Comparison of ENCODE assay signal across 11 cellular contexts in genomic region chr5:151051931-151052608, GRCh38. TPM values are rescaled to one million over a fixed set of nuclear protein-coding genes. Genes with fewer than 3 reads are reported as not detected.
DNase-seq lines count a peak whose midpoint lies in the region; ATAC-seq, FAIRE-seq and TF ChIP-seq lines count a peak whose summit lies in the region.
"Had no signal": no experiment of that assay in that cellular context is flagged by ENCODE, and none has a peak within 500 bp of the region (broad histone marks: within the 10 kb centered on the region; RNA-seq: fewer than 3 reads in every experiment).

No MANE protein-coding gene starts in this region.

- WGBS in HepG2 (ENCODE audit: low lambda C conversion rate), result 91% methylated on average over 10 of the region's 10 CpGs
- WGBS in upper lobe of left lung, 2 donors, result 72 to 73% methylated on average over 6 to 10 of the region's 10 CpGs

- H3K4me3 ChIP-seq in HepG2 (replicated peaks in 1 of 3; ENCODE audit: insufficient read depth in 1 of 3, low read depth in 2 of 3, low read length in 3 of 3) (no peak overlapping the region), upper lobe of left lung (no peak overlapping the region), H7 (ENCODE audit: insufficient read depth, low read depth, low read length) (no peak overlapping the region), colonic mucosa (no peak overlapping the region)

- no peaks in the 10 kb centered on the region for H3K4me1 Mint-ChIP-seq in activated naive CD4-positive, alpha-beta T cell treated with anti-CD3 and anti-CD28 coated beads for 36 hours (ENCODE audit: low read depth)
- no peaks in the 10 kb centered on the region for H3K4me1 Mint-ChIP-seq in WTC11

- no peak for DNase-seq in activated naive CD4-positive, alpha-beta T cell treated with anti-CD3 and anti-CD28 coated beads for 36 hours
- DNase-seq in activated naive CD4-positive, alpha-beta T cell treated with Interleukin-2 at 50 U/mL for 16 hours, result no peak
- no peak for DNase-seq in WTC11 (ENCODE audit: low spot score)
- DNase-seq in HepG2 (ENCODE audit: low spot score), result no peak
- no peak for DNase-seq in upper lobe of left lung
- no peak for DNase-seq in H7
- DNase-seq in colonic mucosa, result no peak
- no peak for DNase-seq in MV-4-11 (lab: John Stamatoyannopoulos, UW)
- DNase-seq: cerebellar nuclear complex, NCI-H1105 treated with DMSO at 0.1 percent for 48 hours had no signal

- no TSS peak for BruUV-seq in HepG2 (replicated peaks; lab: Mats Ljungman, UMichigan)

- no peak overlapping the region for H3K9ac ChIP-seq in HepG2 (ENCODE audit: insufficient read depth, low read depth, low read length)
- peak overlapping the region in 1 of 2 donors; percentile 38 for H3K9ac ChIP-seq in colonic mucosa (ENCODE audit: low read depth in 2 of 2, low read length in 2 of 2)

- intact Hi-C loops in activated naive CD4-positive, alpha-beta T cell treated with anti-CD3 and anti-CD28 coated beads for 36 hours (cut with micrococcal nuclease), result loop anchor here (1.0 to 5.0 kb wide), 3 partner anchors 63 to 265 kb away; no protein-coding TSS in a partner anchor
- intact Hi-C loops in HepG2 (cut with micrococcal nuclease; ENCODE audit: unreplicated experiment), result loop anchor here (1.0 to 5.0 kb wide), 3 partner anchors 35 to 113 kb away; no protein-coding TSS in a partner anchor
- intact Hi-C loops in colonic mucosa (cut with DNase I), result loop anchor here (1.0 to 5.0 kb wide), 2 partner anchors 63 to 110 kb away; no protein-coding TSS in a partner anchor

- H3K36me3 Mint-ChIP-seq in activated naive CD4-positive, alpha-beta T cell treated with anti-CD3 and anti-CD28 coated beads for 36 hours (ENCODE audit: low read depth), result peaks cover 63% of the 10 kb centered on the region
- H3K36me3 Mint-ChIP-seq in WTC11, result peaks cover 24% of the 10 kb centered on the region

- H3K27me3 ChIP-seq in HepG2 (ENCODE audit: control insufficient read depth in 1 of 2, insufficient read depth in 2 of 2, low read length in 2 of 2), result no peaks in the 10 kb centered on the region
- no peaks in the 10 kb centered on the region for H3K27me3 ChIP-seq in upper lobe of left lung
- no peaks in the 10 kb centered on the region for H3K27me3 ChIP-seq in H7 (ENCODE audit: control insufficient read depth, insufficient read depth, low read length)
- H3K27me3 ChIP-seq in colonic mucosa, result no peaks in the 10 kb centered on the region

- H3K4me1 ChIP-seq in HepG2 (ENCODE audit: insufficient read depth, low read length), result no peaks in the 10 kb centered on the region
- H3K4me1 ChIP-seq in upper lobe of left lung, result peaks cover 11 to 27% (median 24%) of the 10 kb centered on the region in 4 donors
- H3K4me1 ChIP-seq in colonic mucosa, result peaks cover 4% of the 10 kb centered on the region

- no peaks in the 10 kb centered on the region for H3K27me3 Mint-ChIP-seq in activated naive CD4-positive, alpha-beta T cell treated with anti-CD3 and anti-CD28 coated beads for 36 hours (ENCODE audit: low read depth)
- H3K27me3 Mint-ChIP-seq in WTC11 (ENCODE audit: low read depth), result no peaks in the 10 kb centered on the region

- ATAC-seq in WTC11 (peak; percentile 7), HepG2 (peak; percentile 44), upper lobe of left lung (ENCODE audit: low FRiP score in 2 of 2) (peak in 1 of 2 donors; percentile 6)

- H3K27ac ChIP-seq in HepG2 (ENCODE audit: extremely low read length, insufficient read depth, low read length) (no peak overlapping the region), upper lobe of left lung (peak overlapping the region; percentile 39 to 77 (median 71)), colonic mucosa (no peak overlapping the region)

- no peak overlapping the region for H2AFZ ChIP-seq in HepG2 (ENCODE audit: low read length)

- TF ChIP-seq POLR2A in HepG2 (IDR thresholded peaks at IDR 0.05; ENCODE audit: insufficient read depth in 1 of 2, low read depth in 2 of 2, low read length in 2 of 2) (no peak), upper lobe of left lung (IDR thresholded peaks at IDR 0.05) (no peak)

- TF ChIP-seq CTCF in WTC11 (IDR thresholded peaks at IDR 0.05) (no peak), HepG2 (CRISPR knock-in tag; IDR thresholded peaks at IDR 0.05) (no peak), upper lobe of left lung (IDR thresholded peaks at IDR 0.05) (no peak), colonic mucosa (IDR thresholded peaks at IDR 0.05) (no peak)

- CTCF ChIA-PET in activated naive CD4-positive, alpha-beta T cell treated with anti-CD3 and anti-CD28 coated beads for 36 hours (lab: Charles Lee), result interaction anchor here (0.6 to 10.0 kb wide), 31 partner anchors 8 to 492 kb away, joined by 3 to 309 read pairs (median 7); no protein-coding TSS in a partner anchor
- CTCF ChIA-PET in WTC11 (lab: Charles Lee) (interaction anchor here (0.6 to 8.1 kb wide), 56 partner anchors 9 to 600 kb away, joined by 3 to 305 read pairs (median 6); partner anchors contain the start of genes ANXA6, GM2A, GPX3 and TNIP1), HepG2 (lab: Yijun Ruan, JAX; ENCODE audit: low intra/inter-chr PET ratio, low total read pairs) (interaction anchor here (0.7 to 3.1 kb wide), 3 partner anchors 50 to 74 kb away, joined by 3 to 62 read pairs (median 6); no protein-coding TSS in a partner anchor)

- in situ Hi-C loops in HepG2 (cut with HindIII; ENCODE audit: extremely low pct_ligation_motif_present, low pct_unique_long_range_greater_than_20kb), result loop anchor here (5.0 kb wide), 1 partner anchor 65 kb away; no protein-coding TSS in a partner anchor

- no peak for FAIRE-seq in HepG2 (lab: Jason Lieb, UNC)

- H3K9me3 Mint-ChIP-seq in activated naive CD4-positive, alpha-beta T cell treated with anti-CD3 and anti-CD28 coated beads for 36 hours, result no peaks in the 10 kb centered on the region
- no peaks in the 10 kb centered on the region for H3K9me3 Mint-ChIP-seq in WTC11

- TF ChIP-seq RAD21 in HepG2 (CRISPR knock-in tag; IDR thresholded peaks at IDR 0.05), result no peak

- peaks cover 7% of the 10 kb centered on the region; the same call in 1 of the 2 replicates for H4K20me1 ChIP-seq in HepG2 (ENCODE audit: insufficient read depth, low read length)

- no peaks in the 10 kb centered on the region for H3K9me3 ChIP-seq in HepG2 (ENCODE audit: low read length)
- H3K9me3 ChIP-seq in upper lobe of left lung, result no peaks in the 10 kb centered on the region
- no peaks in the 10 kb centered on the region for H3K9me3 ChIP-seq in colonic mucosa

- H3K36me3 ChIP-seq in HepG2 (replicated peaks in 1 of 2; ENCODE audit: control insufficient read depth in 1 of 2, insufficient read depth in 2 of 2, low read length in 2 of 2) (peaks cover 48 to 76% of the 10 kb centered on the region in 2 experiments), upper lobe of left lung (peaks cover 13 to 91% (median 69%) of the 10 kb centered on the region in 4 donors), H7 (replicated peaks; ENCODE audit: control insufficient read depth, insufficient read depth, low read length) (no peaks in the 10 kb centered on the region), colonic mucosa (peaks cover 20% of the 10 kb centered on the region)

- no peak for TF ChIP-seq EP300 in HepG2 (IDR thresholded peaks at IDR 0.05; ENCODE audit: low read depth in 2 of 2, low read length in 2 of 2)
- no peak for TF ChIP-seq EP300 in HepG2 (CRISPR knock-in tag; IDR thresholded peaks at IDR 0.05; ENCODE audit: borderline replicate concordance)
- TF ChIP-seq EP300 in upper lobe of left lung (IDR thresholded peaks at IDR 0.05), result no peak

- peak overlapping the region; percentile 63 for H3K27ac Mint-ChIP-seq in activated naive CD4-positive, alpha-beta T cell treated with anti-CD3 and anti-CD28 coated beads for 36 hours
- no peak overlapping the region for H3K27ac Mint-ChIP-seq in WTC11

- no peak overlapping the region for H3K4me3 Mint-ChIP-seq in activated naive CD4-positive, alpha-beta T cell treated with anti-CD3 and anti-CD28 coated beads for 36 hours
- no peak overlapping the region for H3K4me3 Mint-ChIP-seq in WTC11

- no peak overlapping the region for H3K4me2 ChIP-seq in HepG2 (ENCODE audit: low read depth, low read length)

- no peaks in the 10 kb centered on the region for H3K79me2 ChIP-seq in HepG2 (ENCODE audit: insufficient read depth, low read length)

- POLR2A ChIA-PET in WTC11 (lab: Charles Lee), result interaction anchor here (1.2 kb wide), 1 partner anchor 63 kb away, joined by 4 read pairs; no protein-coding TSS in a partner anchor
- POLR2A ChIA-PET in HepG2 (lab: Yijun Ruan, JAX), result interaction anchor here (1.2 kb wide), 1 partner anchor 63 kb away, joined by 5 read pairs; no protein-coding TSS in a partner anchor

RNA-seq across cellular contexts. Expression of gene TNIP1, which starts 28.8 kb away (rescaled TPM):
- total RNA-seq in activated naive CD4-positive, alpha-beta T cell treated with anti-CD3 and anti-CD28 coated beads for 36 hours, result 100 to 1,000 TPM; 238 to 263 TPM
- total RNA-seq in WTC11 (2021) (41.1 to 48.9 TPM (median 47.0 TPM) in 3 replicates), HepG2 (2016; rRNA removed; fragmentation: Illumina TruSeq; extraction: Trizol) (26.2 and 29.8 TPM in 2 replicates), upper lobe of left lung (100 to 1,000 TPM; 109 to 166 (median 130) TPM), colonic mucosa (100 to 1,000 TPM; 153 to 220 TPM)
- 11.3 and 13.0 TPM in 2 replicates for total RNA-seq in HepG2 (2016; cell fraction: cytosol; rRNA removed; fragmentation: Illumina TruSeq; extraction: Trizol; ENCODE audit: low read depth)
- total RNA-seq in HepG2 (2016; cell fraction: insoluble cytoplasmic fraction; rRNA removed; fragmentation: Illumina TruSeq; extraction: Trizol), result 22.8 and 24.5 TPM in 2 replicates
- total RNA-seq in HepG2 (2016; cell fraction: membrane; rRNA removed; fragmentation: Illumina TruSeq; extraction: Trizol), result 28.9 and 33.7 TPM in 2 replicates
- 16.2 and 22.2 TPM in 2 replicates for total RNA-seq in HepG2 (2016; cell fraction: nucleus; rRNA removed; fragmentation: Illumina TruSeq; extraction: Trizol)
- polyA plus RNA-seq in HepG2 (2011; rRNA removed), result 45.9 and 48.7 TPM in 2 replicates
- 40.8 and 45.3 TPM in 2 replicates for polyA plus RNA-seq in HepG2 (2011; cell fraction: cytosol; rRNA removed)
- polyA plus RNA-seq in HepG2 (2011; cell fraction: nucleus; rRNA removed), result 57.3 and 59.8 TPM in 2 replicates
- polyA plus RNA-seq in HepG2 (2012), result 52.5 and 57.8 TPM in 2 replicates
- 16.8 and 17.8 TPM in 2 replicates for polyA plus RNA-seq in HepG2 (2016; cell fraction: cytosol; fragmentation: Illumina TruSeq; extraction: Trizol; ENCODE audit: low read depth)
- 26.4 and 35.7 TPM in 2 replicates for polyA plus RNA-seq in HepG2 (2016; cell fraction: insoluble cytoplasmic fraction; fragmentation: Illumina TruSeq; extraction: Trizol; ENCODE audit: low read depth)
- polyA plus RNA-seq in HepG2 (2016; cell fraction: membrane; fragmentation: Illumina TruSeq; extraction: Trizol; ENCODE audit: low read depth), result 31.5 and 33.1 TPM in 2 replicates
- 29.8 and 34.0 TPM in 2 replicates for polyA plus RNA-seq in HepG2 (2016; cell fraction: nucleus; fragmentation: Illumina TruSeq; extraction: Trizol; ENCODE audit: insufficient read depth, low read depth)
- 45.2 and 73.0 TPM in 2 replicates for polyA minus RNA-seq in HepG2 (2011; rRNA and poly(A)+ RNA removed; ENCODE audit: low replicate concordance)
- 45.8 and 51.1 TPM in 2 replicates for polyA minus RNA-seq in HepG2 (2011; cell fraction: cytosol; rRNA and poly(A)+ RNA removed)
- polyA minus RNA-seq in HepG2 (2011; cell fraction: nucleus; rRNA and poly(A)+ RNA removed), result 50.0 and 60.3 TPM in 2 replicates
- total RNA-seq in H7 (2014; rRNA removed; shearing (Covaris generic)), result 27.3 and 38.6 TPM in 2 replicates

RNA-seq across cellular contexts. Expression of gene GPX3, which starts 31.7 kb away (rescaled TPM):
- total RNA-seq in activated naive CD4-positive, alpha-beta T cell treated with anti-CD3 and anti-CD28 coated beads for 36 hours, result not detected
- total RNA-seq in WTC11 (2021), result 24.5 to 26.9 TPM (median 26.2 TPM) in 3 replicates
- total RNA-seq in HepG2 (2016; rRNA removed; fragmentation: Illumina TruSeq; extraction: Trizol), result 31.9 and 33.8 TPM in 2 replicates
- total RNA-seq in HepG2 (2016; cell fraction: cytosol; rRNA removed; fragmentation: Illumina TruSeq; extraction: Trizol; ENCODE audit: low read depth), result 15.0 and 22.4 TPM in 2 replicates
- total RNA-seq in HepG2 (2016; cell fraction: insoluble cytoplasmic fraction; rRNA removed; fragmentation: Illumina TruSeq; extraction: Trizol), result 27.5 and 35.1 TPM in 2 replicates
- 43.3 and 53.5 TPM in 2 replicates for total RNA-seq in HepG2 (2016; cell fraction: membrane; rRNA removed; fragmentation: Illumina TruSeq; extraction: Trizol)
- 37.4 and 44.4 TPM in 2 replicates for total RNA-seq in HepG2 (2016; cell fraction: nucleus; rRNA removed; fragmentation: Illumina TruSeq; extraction: Trizol)
- 1,506 and 1,892 TPM in 2 replicates for polyA plus RNA-seq in HepG2 (2011; rRNA removed)
- polyA plus RNA-seq in HepG2 (2011; cell fraction: cytosol; rRNA removed), result 1,827 and 1,911 TPM in 2 replicates
- 579 and 581 TPM in 2 replicates for polyA plus RNA-seq in HepG2 (2011; cell fraction: nucleus; rRNA removed)
- polyA plus RNA-seq in HepG2 (2012), result 440 and 606 TPM in 2 replicates
- 58.7 and 88.7 TPM in 2 replicates for polyA plus RNA-seq in HepG2 (2016; cell fraction: cytosol; fragmentation: Illumina TruSeq; extraction: Trizol; ENCODE audit: low read depth)
- 65.0 and 89.5 TPM in 2 replicates for polyA plus RNA-seq in HepG2 (2016; cell fraction: insoluble cytoplasmic fraction; fragmentation: Illumina TruSeq; extraction: Trizol; ENCODE audit: low read depth)
- 111 and 130 TPM in 2 replicates for polyA plus RNA-seq in HepG2 (2016; cell fraction: membrane; fragmentation: Illumina TruSeq; extraction: Trizol; ENCODE audit: low read depth)
- polyA plus RNA-seq in HepG2 (2016; cell fraction: nucleus; fragmentation: Illumina TruSeq; extraction: Trizol; ENCODE audit: insufficient read depth, low read depth), result 94.5 and 99.0 TPM in 2 replicates
- 1.3 and 2,208 TPM in 2 replicates for polyA minus RNA-seq in HepG2 (2011; rRNA and poly(A)+ RNA removed; ENCODE audit: low replicate concordance)
- 329 and 350 TPM in 2 replicates for polyA minus RNA-seq in HepG2 (2011; cell fraction: cytosol; rRNA and poly(A)+ RNA removed)
- 159 and 243 TPM in 2 replicates for polyA minus RNA-seq in HepG2 (2011; cell fraction: nucleus; rRNA and poly(A)+ RNA removed)
- total RNA-seq in upper lobe of left lung, result 1,000 to 10,000 TPM in 4 of 6 donors, 100 to 1,000 TPM in 2; 876 to 1,536 (median 1,027) TPM
- total RNA-seq in H7 (2014; rRNA removed; shearing (Covaris generic)), result 22.4 and 39.8 TPM in 2 replicates
- total RNA-seq in colonic mucosa, result 10 to 100 TPM; 30.2 to 60.5 TPM
- total RNA-seq: activated CD8-positive, alpha-beta memory T cell treated with anti-CD3 and anti-CD28 coated beads for 36 hours had no signal

Comparison
In these comparisons a context has a peak if more than half of its experiments do, and no peak if none do; other contexts are left out.
1. H3K27ac ChIP-seq: peak in upper lobe of left lung (4 of 4); none in HepG2 (single experiment) and colonic mucosa (single experiment).
2. RNA of gene GPX3, which starts 31.7 kb away (total RNA-seq): 876 to 1,536 TPM in upper lobe of left lung, 30.2 to 60.5 TPM in colonic mucosa, 22.4 to 39.8 TPM in H7, 15.0 to 53.5 TPM in HepG2 and 24.5 to 26.9 TPM in WTC11; not detected in activated naive CD4-positive, alpha-beta T cell treated with anti-CD3 and anti-CD28 coated beads for 36 hours; every median in the first group is over 10 times any median in the second.